Comparison of ENCODE assay signal across 20 cellular contexts in genomic region chrX:150258463-150259430, GRCh38.
DNase-seq lines count a peak whose midpoint lies in the region; ATAC-seq, FAIRE-seq and TF ChIP-seq lines count a peak whose summit lies in the region.
"Had no signal": no experiment of that assay in that cellular context is flagged by ENCODE, and none has a peak within 500 bp of the region (broad histone marks: within the 10 kb centered on the region; RNA-seq: fewer than 3 reads in every experiment).

No MANE protein-coding gene starts in this region.

- TF ChIP-seq EP300 in HepG2 (IDR thresholded peaks at IDR 0.05; ENCODE audit: low read depth in 2 of 2, low read length in 2 of 2) (no peak), HepG2 (CRISPR knock-in tag; IDR thresholded peaks at IDR 0.05; ENCODE audit: borderline replicate concordance) (no peak)

- POLR2A ChIA-PET in HepG2 (lab: Yijun Ruan, JAX) = no interaction called here

- H3K27me3 ChIP-seq in HepG2 (ENCODE audit: control insufficient read depth in 1 of 2, insufficient read depth in 2 of 2, low read length in 2 of 2) = no peaks in the 10 kb centered on the region
- H3K27me3 ChIP-seq in right lobe of liver = no peaks in the 10 kb centered on the region
- no peaks in the 10 kb centered on the region for H3K27me3 ChIP-seq in vagina
- H3K27me3 ChIP-seq: neutrophil, tibial nerve had no signal

- no peak overlapping the region for H3K9ac ChIP-seq in HepG2 (ENCODE audit: insufficient read depth, low read depth, low read length)

- H4K20me1 ChIP-seq in HepG2 (ENCODE audit: insufficient read depth, low read length) = no peaks in the 10 kb centered on the region

- H3K4me1 ChIP-seq in HepG2 (ENCODE audit: insufficient read depth, low read length) (no peaks in the 10 kb centered on the region), right lobe of liver (no peaks in the 10 kb centered on the region), vagina (no peaks in the 10 kb centered on the region)
- H3K4me1 ChIP-seq: tibial nerve had no signal

- no peak for DNase-seq in HepG2 (ENCODE audit: low spot score)
- DNase-seq in right lobe of liver = no peak
- peak; percentile 5 to 31 for DNase-seq in cardiac fibroblast (ENCODE audit: low read depth in 2 of 2)
- peak; percentile 77 to 80 for DNase-seq in vagina (ENCODE audit: extremely low spot score in 2 of 2)
- no peak for DNase-seq in central memory CD4-positive, alpha-beta T cell
- DNase-seq in activated CD4-positive, alpha-beta T cell treated with anti-CD3 and anti-CD28 coated beads for 48 hours = no peak
- DNase-seq: activated CD4-positive, alpha-beta T cell treated with anti-CD3 and anti-CD28 coated beads, Interleukin-2, amount 50 U/mL, for 4 hours; activated T-cell treated with anti-CD3 and anti-CD28 coated beads, Interleukin-2, amount 50 U/mL, for 48 hours; DMS 273 treated with DMSO at 0.1 percent for 48 hours; effector CD8-positive, alpha-beta T cell; left colon; NCI-H187; NK-92 treated with Interleukin-12 subunit alpha and Interleukin-12 subunit beta, amount 100 ng/mL, for 24 hours; right cardiac atrium; stimulated activated naive CD4-positive, alpha-beta T cell had no signal

- H3K36me3 ChIP-seq in HepG2 (replicated peaks in 1 of 2; ENCODE audit: control insufficient read depth in 1 of 2, insufficient read depth in 2 of 2, low read length in 2 of 2) = no peaks in the 10 kb centered on the region
- H3K36me3 ChIP-seq in right lobe of liver = no peaks in the 10 kb centered on the region
- H3K36me3 ChIP-seq in vagina = no peaks in the 10 kb centered on the region
- H3K36me3 ChIP-seq: neutrophil, tibial nerve had no signal

- H3K9me3 ChIP-seq in HepG2 (ENCODE audit: low read length) (no peaks in the 10 kb centered on the region), right lobe of liver (no peaks in the 10 kb centered on the region), vagina (no peaks in the 10 kb centered on the region)
- H3K9me3 ChIP-seq: neutrophil, tibial nerve had no signal

- no peak overlapping the region for H3K27ac ChIP-seq in HepG2 (ENCODE audit: extremely low read length, insufficient read depth, low read length)
- no peak overlapping the region for H3K27ac ChIP-seq in right lobe of liver
- no peak overlapping the region for H3K27ac ChIP-seq in vagina
- H3K27ac ChIP-seq: neutrophil, tibial nerve had no signal

- H2AFZ ChIP-seq in HepG2 (ENCODE audit: low read length) = no peak overlapping the region

- no peak for TF ChIP-seq RAD21 in HepG2 (CRISPR knock-in tag; IDR thresholded peaks at IDR 0.05)

- in situ Hi-C loops in HepG2 (cut with HindIII; ENCODE audit: extremely low pct_ligation_motif_present, low pct_unique_long_range_greater_than_20kb) = no loop called here

- TF ChIP-seq CTCF in HepG2 (CRISPR knock-in tag; IDR thresholded peaks at IDR 0.05) (no peak), right lobe of liver (IDR thresholded peaks at IDR 0.05) (no peak), cardiac fibroblast (IDR thresholded peaks at IDR 0.05; ENCODE audit: low read depth, low read length) (no peak), vagina (IDR thresholded peaks at IDR 0.05) (no peak)

- no peak for ATAC-seq in HepG2
- no peak for ATAC-seq in right lobe of liver
- ATAC-seq in GM18870 (IDR thresholded peaks at IDR 0.05; ENCODE audit: unreplicated experiment) = no peak
- ATAC-seq: activated naive CD4-positive, alpha-beta T cell treated with anti-CD3 and anti-CD28 coated beads, Interleukin-2, amount 50 U/mL, for 72 hours; left colon; right cardiac atrium had no signal

- FAIRE-seq in HepG2 (lab: Jason Lieb, UNC) = no peak
- peak; percentile 74 for FAIRE-seq in islet of Langerhans (lab: Jason Lieb, UNC)

- CTCF ChIA-PET in HepG2 (lab: Yijun Ruan, JAX; ENCODE audit: low intra/inter-chr PET ratio, low total read pairs) = no interaction called here

- 31% methylated on average over 8 of the region's 11 CpGs for WGBS in HepG2 (ENCODE audit: low lambda C conversion rate)
- 81% methylated on average over 10 of the region's 11 CpGs for WGBS in right lobe of liver (ENCODE audit: insufficient coverage, low coverage, low lambda C conversion rate, missing lambda C conversion rate)

- TF ChIP-seq POLR2A in HepG2 (IDR thresholded peaks at IDR 0.05; ENCODE audit: insufficient read depth in 1 of 2, low read depth in 2 of 2, low read length in 2 of 2) (no peak), right lobe of liver (IDR thresholded peaks at IDR 0.05) (no peak), vagina (IDR thresholded peaks at IDR 0.05) (no peak)

- intact Hi-C loops in HepG2 (cut with micrococcal nuclease; ENCODE audit: unreplicated experiment) = no loop called here
- intact Hi-C loops in right lobe of liver (cut with DNase I) = no loop called here
- intact Hi-C loops in vagina (cut with DNase I) = no loop called here

- BruUV-seq in HepG2 (replicated peaks; lab: Mats Ljungman, UMichigan) = no TSS peak

- H3K4me3 ChIP-seq in HepG2 (replicated peaks in 1 of 3; ENCODE audit: insufficient read depth in 1 of 3, low read depth in 2 of 3, low read length in 3 of 3) (no peak overlapping the region), right lobe of liver (no peak overlapping the region), cardiac fibroblast (replicated peaks in 1 of 2; ENCODE audit: low read depth in 2 of 2, low read length in 2 of 2) (no peak overlapping the region), vagina (no peak overlapping the region)
- H3K4me3 ChIP-seq: tibial nerve had no signal

- no peaks in the 10 kb centered on the region for H3K79me2 ChIP-seq in HepG2 (ENCODE audit: insufficient read depth, low read length)

- no peak overlapping the region for H3K4me2 ChIP-seq in HepG2 (ENCODE audit: low read depth, low read length)

TF ChIP-seq in HepG2, 621 proteins besides CTCF, POLR2A, EP300 and RAD21:
- no peak for TF ChIP-seq ZNF839 (CRISPR knock-in tag; IDR thresholded peaks at IDR 0.05; ENCODE audit: borderline replicate concordance)
- no peak for TF ChIP-seq ZSCAN30 (CRISPR knock-in tag; IDR thresholded peaks at IDR 0.05)
- TF ChIP-seq NFKBIZ (CRISPR knock-in tag; IDR thresholded peaks at IDR 0.05) = no peak
- TF ChIP-seq MNT (IDR thresholded peaks at IDR 0.05) = peak; percentile 75

Comparison
In these comparisons a context has a peak if more than half of its experiments do, and no peak if none do; other contexts are left out.
1. DNase-seq: peak in cardiac fibroblast (2 of 2) and vagina (2 of 2); none in HepG2 (single experiment), right lobe of liver (0 of 3), central memory CD4-positive, alpha-beta T cell (single experiment) and activated CD4-positive, alpha-beta T cell treated with anti-CD3 and anti-CD28 coated beads for 48 hours (single experiment).